In genomic region chr5:16810503-16810854, GRCh38 we compare ENCODE assay signal across 18 cellular contexts.
DNase-seq lines count a peak whose midpoint lies in the region; ATAC-seq and TF ChIP-seq lines count a peak whose summit lies in the region.
"Had no signal": no experiment of that assay in that cellular context is flagged by ENCODE, and none has a peak within 500 bp of the region (broad histone marks: within the 10 kb centered on the region; RNA-seq: fewer than 3 reads in every experiment).

No MANE protein-coding gene starts in this region.

- H3K27me3 ChIP-seq in dorsolateral prefrontal cortex (no peaks in the 10 kb centered on the region), tibial nerve (no peaks in the 10 kb centered on the region)
- H3K27me3 ChIP-seq: transverse colon had no signal

- intact Hi-C loops in dorsolateral prefrontal cortex (cut with DNase I): no loop called here

- no peak for ATAC-seq in HG02885 (IDR thresholded peaks at IDR 0.05; ENCODE audit: poor library complexity, unreplicated experiment)
- ATAC-seq: activated T-cell treated with anti-CD3 and anti-CD28 coated beads, Interleukin-2, amount 50 U/mL, for 4 hours had no signal

- H3K4me3 ChIP-seq in dorsolateral prefrontal cortex (no peak overlapping the region), tibial nerve (no peak overlapping the region)
- H3K4me3 ChIP-seq: transverse colon had no signal

- peaks cover 0 to 21% (median 3%) of the 10 kb centered on the region in 4 donors for H3K4me1 ChIP-seq in tibial nerve

- TF ChIP-seq EP300 in tibial nerve (IDR thresholded peaks at IDR 0.05): no peak

- H3K27ac Mint-ChIP-seq in nephron progenitor cell (peak overlapping the region; percentile 65), type B pancreatic cell (no peak overlapping the region)
- H3K27ac Mint-ChIP-seq: CD4-positive, alpha-beta T cell had no signal

- H3K9me3 Mint-ChIP-seq in nephron progenitor cell (no peaks in the 10 kb centered on the region), type B pancreatic cell (no peaks in the 10 kb centered on the region)
- H3K9me3 Mint-ChIP-seq: activated T-cell treated with anti-CD3 and anti-CD28 coated beads, Interleukin-2, amount 50 U/mL, for 4 hours; CD4-positive, alpha-beta T cell had no signal

- no peaks in the 10 kb centered on the region for H3K9me3 ChIP-seq in tibial nerve
- H3K9me3 ChIP-seq: transverse colon had no signal

- H3K36me3 ChIP-seq in tibial nerve: no peaks in the 10 kb centered on the region
- H3K36me3 ChIP-seq: transverse colon had no signal

- no peak for TF ChIP-seq CTCF in dorsolateral prefrontal cortex (IDR thresholded peaks at IDR 0.05 in 54 of 56, conservative IDR thresholded peaks at IDR 0.05 in 2 of 56; ENCODE audit: low read depth in 1 of 56, partially characterized antibody in 56 of 56)
- no peak for TF ChIP-seq CTCF in nephron progenitor cell (IDR thresholded peaks at IDR 0.05)
- TF ChIP-seq CTCF in type B pancreatic cell (conservative IDR thresholded peaks at IDR 0.05): no peak
- no peak for TF ChIP-seq CTCF in tibial nerve (IDR thresholded peaks at IDR 0.05)

- H3K4me1 Mint-ChIP-seq in nephron progenitor cell (peaks cover 61% of the 10 kb centered on the region), type B pancreatic cell (ENCODE audit: unreplicated experiment) (peaks cover 27% of the 10 kb centered on the region)

- DNase-seq in LHCN-M2 (ENCODE audit: low read depth): peak; percentile 13
- DNase-seq in dorsolateral prefrontal cortex: no peak
- DNase-seq in nephron progenitor cell: no peak
- no peak for DNase-seq in type B pancreatic cell (ENCODE audit: extremely low spot score, unreplicated experiment)
- no peak for DNase-seq in NAMALWA (ENCODE audit: low spot score)
- DNase-seq in NOMO-1 (lab: John Stamatoyannopoulos, UW; ENCODE audit: unreplicated experiment in 2 of 2): no peak
- no peak for DNase-seq in tibial nerve (ENCODE audit: low spot score in 2 of 2)
- DNase-seq: activated T-cell treated with anti-CD3 and anti-CD28 coated beads, Interleukin-2, amount 50 U/mL, for 4 hours; CD4-positive, alpha-beta T cell; cortex of kidney; NCI-H1048; NCI-H187; NCI-H526 treated with DMSO at 0.1 percent for 48 hours; retina; stimulated activated CD4-positive, alpha-beta T cell treated with anti-CD3 and anti-CD28 coated beads, Interleukin-4, amount 100 ng/mL, for 4 hours; stimulated activated naive CD4-positive, alpha-beta T cell had no signal

- no peak for TF ChIP-seq POLR2A in tibial nerve (IDR thresholded peaks at IDR 0.05)

- 83 to 90% methylated on average over 5 of the region's 5 CpGs for WGBS in tibial nerve, 2 donors

- H3K4me3 Mint-ChIP-seq in nephron progenitor cell (no peak overlapping the region), type B pancreatic cell (peak overlapping the region; percentile 20)
- H3K4me3 Mint-ChIP-seq: activated T-cell treated with anti-CD3 and anti-CD28 coated beads, Interleukin-2, amount 50 U/mL, for 4 hours; CD4-positive, alpha-beta T cell had no signal

- peak overlapping the region in 36 of 59 donors; percentile 7 to 85 (median 70) for H3K27ac ChIP-seq in dorsolateral prefrontal cortex
- H3K27ac ChIP-seq in tibial nerve: peak overlapping the region in 2 of 4 donors; percentile 60 to 71
- H3K27ac ChIP-seq: transverse colon had no signal

- H3K36me3 Mint-ChIP-seq in nephron progenitor cell (ENCODE audit: low read depth) (peaks cover 35% of the 10 kb centered on the region), type B pancreatic cell (peaks cover 5% of the 10 kb centered on the region)

- H3K27me3 Mint-ChIP-seq in nephron progenitor cell (ENCODE audit: low read depth, poor library complexity) (no peaks in the 10 kb centered on the region), type B pancreatic cell (no peaks in the 10 kb centered on the region)
- H3K27me3 Mint-ChIP-seq: CD4-positive, alpha-beta T cell had no signal
